ENCODE assay signal across 9 cellular contexts in genomic region chr9:72684615-72685014, GRCh38.
"Had no signal": no experiment of that assay in that cellular context is flagged by ENCODE, and none has a peak within 500 bp of the region (broad histone marks: within the 10 kb centered on the region; RNA-seq: fewer than 3 reads in every experiment).

No MANE protein-coding gene starts in this region.

- H3K4me2 ChIP-seq: KMS-11 had no signal

- H3K27ac Mint-ChIP-seq: IgD-negative memory B cell had no signal

- DNase-seq: IMR-90, KBM-7, KG1 had no signal

- ATAC-seq: HepG2, K562 had no signal

- H3K27ac ChIP-seq: HL-60, KMS-11 had no signal

- H3K36me3 Mint-ChIP-seq: IgD-negative memory B cell had no signal

- H3K9ac ChIP-seq: KMS-11 had no signal

- H3K4me3 ChIP-seq: K562 had no signal

- H3K4me1 Mint-ChIP-seq: IgD-negative memory B cell had no signal

- FAIRE-seq: HTR-8/SVneo, K562 had no signal

- H3K4me3 Mint-ChIP-seq: IgD-negative memory B cell had no signal
